In genomic region chr18:61939032-61939674, GRCh38 we compare ENCODE assay signal across 26 cellular contexts. TPM values are rescaled to one million over a fixed set of nuclear protein-coding genes. Genes with fewer than 3 reads are reported as not detected.
DNase-seq lines count a peak whose midpoint lies in the region; ATAC-seq, FAIRE-seq and TF ChIP-seq lines count a peak whose summit lies in the region.
"Had no signal": no experiment of that assay in that cellular context is flagged by ENCODE, and none has a peak within 500 bp of the region (broad histone marks: within the 10 kb centered on the region; RNA-seq: fewer than 3 reads in every experiment).

No MANE protein-coding gene starts in this region.

- H3K27me3 ChIP-seq in GM12878 (replicated peaks in 1 of 2; ENCODE audit: control insufficient read depth in 2 of 2, insufficient read depth in 2 of 2, low read length in 1 of 2) = no peaks in the 10 kb centered on the region
- H3K27me3 ChIP-seq in small intestine (ENCODE audit: control insufficient read depth in 2 of 2, insufficient read depth in 2 of 2, low read length in 2 of 2) = no peaks in the 10 kb centered on the region
- H3K27me3 ChIP-seq: colonic mucosa, ovary, Peyer's patch, SJSA1 had no signal

- H3K79me2 ChIP-seq in GM12878 (ENCODE audit: control insufficient read depth, insufficient read depth, low read length) = no peaks in the 10 kb centered on the region

- POLR2A ChIA-PET in GM12878 (lab: Charles Lee) = no interaction called here

- peak; percentile 56 for ATAC-seq in HG02763 (IDR thresholded peaks at IDR 0.05; ENCODE audit: unreplicated experiment)
- ATAC-seq in GM12878 = peak; percentile 73
- ATAC-seq in GM18517 (IDR thresholded peaks at IDR 0.05; ENCODE audit: unreplicated experiment) = no peak
- ATAC-seq: activated CD8-positive, alpha-beta T cell treated with anti-CD3 and anti-CD28 coated beads, Interleukin-2, amount 10 ng/mL, durations not matched to agents 7 days and 5 days; left colon; natural killer cell; right cardiac atrium had no signal

- TF ChIP-seq RAD21 in GM12878 (IDR thresholded peaks at IDR 0.05; ENCODE audit: insufficient read depth, low read depth, low read length) = no peak

- CTCF ChIA-PET in GM12878 (lab: Yijun Ruan, JAX) = interaction anchor here (1.6 kb wide), 1 partner anchor 10 kb away, joined by 6 read pairs; no protein-coding TSS in a partner anchor

- in situ Hi-C loops in GM12878 (cut with MboI) = no loop called here

- no peak for FAIRE-seq in GM12878 (lab: Jason Lieb, UNC)
- no peak for FAIRE-seq in small intestine (lab: Jason Lieb, UNC)
- FAIRE-seq: GM12892 had no signal

- no peaks in the 10 kb centered on the region for H4K20me1 ChIP-seq in GM12878 (ENCODE audit: control insufficient read depth, insufficient read depth)

- peak; percentile 35 for DNase-seq in DMS53 (lab: John Stamatoyannopoulos, UW)
- DNase-seq in DMS53 treated with DMSO at 0.1 percent for 48 hours (lab: John Stamatoyannopoulos, UW; ENCODE audit: unreplicated experiment) = no peak
- DNase-seq in GM12878 (ENCODE audit: low read depth, low spot score) = no peak
- DNase-seq in small intestine = peak; percentile 43
- DNase-seq in NOMO-1 treated with dmso at 0.1 percent for 144 hours (lab: John Stamatoyannopoulos, UW; ENCODE audit: unreplicated experiment) = no peak
- DNase-seq in AG08395 (ENCODE audit: low spot score) = no peak
- DNase-seq: activated CD4-positive, alpha-beta T cell treated with anti-CD3 and anti-CD28 coated beads for 1 hour; activated CD8-positive, alpha-beta T cell treated with anti-CD3 and anti-CD28 coated beads, Interleukin-2, amount 10 ng/mL, durations not matched to agents 7 days and 5 days; activated T-cell treated with anti-CD3 and anti-CD28 coated beads, Interleukin-2, amount 50 U/mL, for 24 hours; colonic mucosa; DND-41; endodermal cell; H7; left colon; natural killer cell; NCI-H1092 treated with DMSO at 0.1 percent for 48 hours; NCI-H2081; NCI-H510A treated with DMSO at 0.1 percent for 48 hours; ovary; Peyer's patch; right cardiac atrium had no signal

- SMC1A ChIA-PET in GM12878 (lab: Charles Lee; ENCODE audit: uncharacterized antibody, unreplicated experiment) = interaction anchor here (0.7 kb wide), 1 partner anchor 96 kb away, joined by 3 read pairs; no protein-coding TSS in a partner anchor

- intact Hi-C loops in GM12878 (cut with micrococcal nuclease; ENCODE audit: unreplicated experiment) = no loop called here

- no peak overlapping the region for H3K4me2 ChIP-seq in GM12878 (ENCODE audit: control insufficient read depth, insufficient read depth)

- TF ChIP-seq POLR2A in GM12878 (IDR thresholded peaks at IDR 0.05; ENCODE audit: low read depth, low read length) = no peak

- WGBS in GM12878 (ENCODE audit: insufficient coverage, insufficient replicate concordance, low lambda C conversion rate, missing lambda C conversion rate) = 21% methylated on average over 4 of the region's 4 CpGs
- 76 to 84% (median 80%) methylated on average over 4 of the region's 4 CpGs for WGBS in small intestine, 3 donors

- RAD21 ChIA-PET in GM12878 (lab: Charles Lee; ENCODE audit: unreplicated experiment) = interaction anchor here (1.5 kb wide), 1 partner anchor 192 kb away, joined by 4 read pairs; no protein-coding TSS in a partner anchor

- no TSS peak for BruUV-seq in GM12878 (replicated peaks; lab: Mats Ljungman, UMichigan)

- H3K4me1 ChIP-seq in GM12878 (ENCODE audit: control insufficient read depth, insufficient read depth, low read length) (no peaks in the 10 kb centered on the region), small intestine (ENCODE audit: control insufficient read depth in 2 of 2, insufficient read depth in 1 of 2, low read depth in 1 of 2, low read length in 1 of 2) (no peaks in the 10 kb centered on the region)
- H3K4me1 ChIP-seq: colonic mucosa, Peyer's patch had no signal

- H2AFZ ChIP-seq in GM12878 (ENCODE audit: control insufficient read depth, low read depth, low read length) = no peak overlapping the region

- TF ChIP-seq CTCF in GM12878 (IDR thresholded peaks at IDR 0.05 in 2 of 3, conservative IDR thresholded peaks at IDR 0.05 in 1 of 3; ENCODE audit: control insufficient read depth in 2 of 3, extremely low read depth in 1 of 3, insufficient read depth in 1 of 3, low read depth in 3 of 3, low read length in 3 of 3) = no peak

- H3K4me3 ChIP-seq in GM12878 (no peak overlapping the region), small intestine (ENCODE audit: low read depth in 1 of 2, low read length in 2 of 2) (no peak overlapping the region)
- H3K4me3 ChIP-seq: colonic mucosa, ovary, Peyer's patch, SJSA1 had no signal

- no peak for TF ChIP-seq EP300 in GM12878 (IDR thresholded peaks at IDR 0.05; ENCODE audit: borderline replicate concordance in 1 of 2, control insufficient read depth in 1 of 2, low read depth in 2 of 2, low read length in 2 of 2)

- no peak overlapping the region for H3K9ac ChIP-seq in GM12878 (ENCODE audit: control insufficient read depth, insufficient read depth, low read length)

- no peaks in the 10 kb centered on the region for H3K36me3 ChIP-seq in GM12878 (ENCODE audit: control insufficient read depth in 2 of 2, insufficient read depth in 2 of 2, low read length in 1 of 2)
- no peaks in the 10 kb centered on the region for H3K36me3 ChIP-seq in small intestine (ENCODE audit: control insufficient read depth in 2 of 2, insufficient read depth in 2 of 2, low read length in 2 of 2)
- H3K36me3 ChIP-seq: colonic mucosa, ovary, Peyer's patch, SJSA1 had no signal

- H3K27ac ChIP-seq in GM12878 (ENCODE audit: control insufficient read depth, insufficient read depth) = no peak overlapping the region
- H3K27ac ChIP-seq in small intestine (ENCODE audit: low read depth in 1 of 2, low read length in 1 of 2) = no peak overlapping the region
- H3K27ac ChIP-seq: 22Rv1, colonic mucosa, ovary, Peyer's patch, SJSA1 had no signal

- H3K9me3 ChIP-seq in GM12878 (replicated peaks; ENCODE audit: control insufficient read depth, insufficient read depth, low read length) (peaks cover 2% of the 10 kb centered on the region; the same call in 1 of the 3 replicates), small intestine (ENCODE audit: control insufficient read depth, low read depth) (no peaks in the 10 kb centered on the region)
- H3K9me3 ChIP-seq: colonic mucosa, ovary, Peyer's patch, SJSA1 had no signal

TF ChIP-seq in GM12878, 131 proteins besides CTCF, POLR2A, EP300 and RAD21 (continues in another document):
- TF ChIP-seq, protein P1, sequence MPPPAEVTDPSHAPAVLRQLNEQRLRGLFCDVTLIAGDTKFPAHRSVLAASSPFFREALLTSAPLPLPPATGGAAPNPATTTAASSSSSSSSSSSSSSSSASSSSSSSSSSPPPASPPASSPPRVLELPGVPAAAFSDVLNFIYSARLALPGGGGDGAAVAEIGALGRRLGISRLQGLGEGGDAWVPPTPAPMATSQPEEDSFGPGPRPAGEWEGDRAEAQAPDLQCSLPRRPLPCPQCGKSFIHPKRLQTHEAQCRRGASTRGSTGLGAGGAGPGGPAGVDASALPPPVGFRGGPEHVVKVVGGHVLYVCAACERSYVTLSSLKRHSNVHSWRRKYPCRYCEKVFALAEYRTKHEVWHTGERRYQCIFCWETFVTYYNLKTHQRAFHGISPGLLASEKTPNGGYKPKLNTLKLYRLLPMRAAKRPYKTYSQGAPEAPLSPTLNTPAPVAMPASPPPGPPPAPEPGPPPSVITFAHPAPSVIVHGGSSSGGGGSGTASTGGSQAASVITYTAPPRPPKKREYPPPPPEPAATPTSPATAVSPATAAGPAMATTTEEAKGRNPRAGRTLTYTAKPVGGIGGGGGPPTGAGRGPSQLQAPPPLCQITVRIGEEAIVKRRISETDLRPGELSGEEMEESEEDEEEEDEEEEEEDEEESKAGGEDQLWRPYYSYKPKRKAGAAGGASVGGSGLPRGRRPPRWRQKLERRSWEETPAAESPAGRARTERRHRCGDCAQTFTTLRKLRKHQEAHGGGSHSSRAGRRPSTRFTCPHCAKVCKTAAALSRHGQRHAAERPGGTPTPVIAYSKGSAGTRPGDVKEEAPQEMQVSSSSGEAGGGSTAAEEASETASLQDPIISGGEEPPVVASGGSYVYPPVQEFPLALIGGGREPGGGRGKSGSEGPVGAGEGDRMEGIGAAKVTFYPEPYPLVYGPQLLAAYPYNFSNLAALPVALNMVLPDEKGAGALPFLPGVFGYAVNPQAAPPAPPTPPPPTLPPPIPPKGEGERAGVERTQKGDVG (CRISPR knock-in tag; IDR thresholded peaks at IDR 0.05) = no peak
- TF ChIP-seq EED (IDR thresholded peaks at IDR 0.05; ENCODE audit: low read depth) = no peak

RNA-seq across cellular contexts. Expression of gene RNF152, which starts 46.3 kb away (rescaled TPM):
- total RNA-seq in GM12878 (2013; cell fraction: nucleolus; rRNA removed) = 0.06 and 0.10 TPM in 2 replicates
- total RNA-seq in GM12878 (2014; rRNA removed) (under 0.01 TPM in 2 replicates), GM12878 (2014; rRNA removed; fragmentation: Illumina TruSeq; extraction: Trizol) (not detected in 2 replicates), GM12878 (2021) (0.03 TPM in 2 replicates)
- polyA plus RNA-seq in GM12878 (2011; ENCODE audit: low read depth) = not detected
- polyA plus RNA-seq in GM12878 (2011; rRNA removed) (0.06 and 0.07 TPM in 2 replicates), GM12878 (2014; fragmentation: Illumina TruSeq; extraction: Trizol) (not detected in 2 replicates), GM12878 (2014; fragmentation: Nextera tagmentation; extraction: Ambion mirVana) (not detected), GM12878 (2014; rRNA removed) (not detected in 2 replicates), GM12878 (2016; fragmentation: Nextera tagmentation; extraction: Ambion mirVana) (not detected), small intestine (1 to 10 TPM; 1.4 to 5.4 (median 3.4) TPM)
- polyA plus RNA-seq in GM12878 (2011; cell fraction: cytosol; rRNA removed) = 0.03 TPM in 2 replicates
- 0.01 and 0.10 TPM in 2 replicates for polyA plus RNA-seq in GM12878 (2011; cell fraction: nucleus; rRNA removed)
- 0.03 TPM in 2 replicates for polyA plus RNA-seq in GM12878 (2012)
- polyA minus RNA-seq in GM12878 (2011; rRNA and poly(A)+ RNA removed) = 0.07 and 0.36 TPM in 2 replicates
- not detected in 2 replicates for polyA minus RNA-seq in GM12878 (2011; cell fraction: cytosol; rRNA and poly(A)+ RNA removed)
- 0.12 and 0.29 TPM in 2 replicates for polyA minus RNA-seq in GM12878 (2011; cell fraction: nucleus; rRNA and poly(A)+ RNA removed)
- total RNA-seq: activated CD8-positive, alpha-beta T cell treated with anti-CD3 and anti-CD28 coated beads, Interleukin-2, amount 10 ng/mL, durations not matched to agents 7 days and 5 days had no signal

Comparison
In these comparisons a context has a peak if more than half of its experiments do, and no peak if none do; other contexts are left out.
1. DNase-seq: peak in DMS53 (single experiment) and small intestine (single experiment); none in DMS53 treated with DMSO at 0.1 percent for 48 hours (single experiment), GM12878 (single experiment), NOMO-1 treated with dmso at 0.1 percent for 144 hours (single experiment) and AG08395 (single experiment).